Comparison of ENCODE assay signal across 22 cellular contexts in the genomic region with DNA sequence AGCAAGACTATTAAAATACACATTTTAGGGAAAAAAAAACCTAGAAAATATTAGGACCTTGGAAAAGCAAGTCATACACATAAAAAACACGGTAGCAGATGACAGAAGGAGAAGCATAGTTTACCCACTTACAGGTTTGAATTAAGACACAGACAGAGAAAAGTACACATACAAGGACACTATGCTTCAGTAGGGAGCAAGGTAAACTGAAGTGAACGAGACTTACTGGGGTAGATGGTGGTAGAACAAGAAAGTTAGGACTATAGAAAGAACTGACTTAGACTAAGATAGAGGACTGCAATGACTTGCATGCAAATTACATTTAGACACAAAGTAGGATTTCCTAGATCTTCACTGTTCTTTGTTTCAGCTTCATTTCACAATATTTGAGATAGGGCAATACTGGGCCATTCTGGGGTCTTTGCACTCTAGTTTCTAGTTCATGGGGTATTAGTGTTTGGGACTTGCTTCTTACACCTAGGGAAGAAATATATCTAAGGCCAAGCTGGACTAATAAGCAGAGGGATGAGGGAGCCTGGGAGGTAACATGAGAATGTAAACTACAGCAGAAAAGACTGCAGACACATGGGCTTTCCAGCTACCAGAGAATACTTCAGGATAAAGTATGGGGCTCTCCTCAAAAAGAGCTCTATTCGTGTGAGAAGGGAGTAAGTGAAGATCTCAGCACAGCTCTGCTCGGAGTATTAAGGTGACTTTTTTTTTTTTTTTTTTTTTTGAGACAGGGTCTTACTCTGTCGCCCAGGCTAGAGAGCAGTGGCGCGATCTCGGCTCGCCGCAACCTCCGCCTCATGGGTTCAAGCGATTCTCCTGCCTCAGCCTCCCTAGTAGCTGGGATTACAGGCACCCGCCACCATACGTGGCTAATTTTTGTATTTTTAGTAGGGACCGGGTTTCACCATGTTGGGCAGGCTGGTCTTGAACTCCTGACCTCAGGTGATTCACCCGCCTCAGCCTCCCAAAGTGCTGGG. TPM values are rescaled to one million over a fixed set of nuclear protein-coding genes. Genes with fewer than 3 reads are reported as not detected.
DNase-seq lines count a peak whose midpoint lies in the region; ATAC-seq, FAIRE-seq and TF ChIP-seq lines count a peak whose summit lies in the region.
"Had no signal": no experiment of that assay in that cellular context is flagged by ENCODE, and none has a peak within 500 bp of the region (broad histone marks: within the 10 kb centered on the region; RNA-seq: fewer than 3 reads in every experiment).

No MANE protein-coding gene starts in this region.

- no peak overlapping the region for H3K4me2 ChIP-seq in GM12878 (ENCODE audit: control insufficient read depth, insufficient read depth)

- no peak overlapping the region for H3K4me3 Mint-ChIP-seq in activated naive CD4-positive, alpha-beta T cell treated with anti-CD3 and anti-CD28 coated beads for 36 hours
- H3K4me3 Mint-ChIP-seq in activated naive CD4-positive, alpha-beta T cell treated with anti-CD3 and anti-CD28 coated beads, Interleukin-2, amount 10 ng/mL, durations not matched to agents 7 days and 5 days, result no peak overlapping the region
- no peak overlapping the region for H3K4me3 Mint-ChIP-seq in stimulated activated effector memory CD8-positive, alpha-beta T cell treated with anti-CD3 and anti-CD28 coated beads, Interleukin-12 subunit alpha, Interleukin-12 subunit beta, amount 100 ng/mL, for 72 hours
- H3K4me3 Mint-ChIP-seq: brain had no signal

- H3K79me2 ChIP-seq in GM12878 (ENCODE audit: control insufficient read depth, insufficient read depth, low read length), result no peaks in the 10 kb centered on the region

- RAD21 ChIA-PET in GM12878 (lab: Charles Lee; ENCODE audit: unreplicated experiment), result interaction anchor here (0.6 to 1.7 kb wide), 6 partner anchors 11 to 177 kb away, joined by 3 to 6 read pairs (median 4); a partner anchor contains a TSS

- peaks cover 25% of the 10 kb centered on the region for H3K36me3 Mint-ChIP-seq in activated naive CD4-positive, alpha-beta T cell treated with anti-CD3 and anti-CD28 coated beads for 36 hours (ENCODE audit: low read depth)
- peaks cover 69% of the 10 kb centered on the region for H3K36me3 Mint-ChIP-seq in activated naive CD4-positive, alpha-beta T cell treated with anti-CD3 and anti-CD28 coated beads, Interleukin-2, amount 10 ng/mL, durations not matched to agents 7 days and 5 days
- H3K36me3 Mint-ChIP-seq in stimulated activated effector memory CD8-positive, alpha-beta T cell treated with anti-CD3 and anti-CD28 coated beads, Interleukin-12 subunit alpha, Interleukin-12 subunit beta, amount 100 ng/mL, for 72 hours, result peaks cover 88% of the 10 kb centered on the region

- no peak for FAIRE-seq in GM12878 (lab: Jason Lieb, UNC)

- in situ Hi-C loops in GM12878 (cut with MboI), result no loop called here

- no peak for ATAC-seq in GM12878
- no peak for ATAC-seq in stimulated activated effector memory CD8-positive, alpha-beta T cell treated with anti-CD3 and anti-CD28 coated beads, Interleukin-12 subunit alpha, Interleukin-12 subunit beta, amount 100 ng/mL, for 72 hours
- ATAC-seq in GM18909 (IDR thresholded peaks at IDR 0.05; ENCODE audit: poor library complexity, unreplicated experiment), result no peak
- ATAC-seq: left cardiac atrium, mucosa of descending colon, right lobe of liver had no signal

- no peak overlapping the region for H3K9ac ChIP-seq in GM12878 (ENCODE audit: control insufficient read depth, insufficient read depth, low read length)

- peaks cover 12% of the 10 kb centered on the region for H3K4me1 ChIP-seq in GM12878 (ENCODE audit: control insufficient read depth, insufficient read depth, low read length)

- peaks cover 0 to 9% of the 10 kb centered on the region in 2 experiments; a peak in 1 of 4 replicates for H3K36me3 ChIP-seq in GM12878 (ENCODE audit: control insufficient read depth in 2 of 2, insufficient read depth in 2 of 2, low read length in 1 of 2)

- SMC1A ChIA-PET in GM12878 (lab: Charles Lee; ENCODE audit: uncharacterized antibody, unreplicated experiment), result interaction anchor here (0.7 to 1.0 kb wide), 3 partner anchors 13 to 174 kb away, joined by 3 read pairs; no protein-coding TSS in a partner anchor

- H3K27ac ChIP-seq in GM12878 (ENCODE audit: control insufficient read depth, insufficient read depth), result peak overlapping the region; percentile 18; the same call in 1 of the 2 replicates

- H3K9me3 ChIP-seq in GM12878 (replicated peaks; ENCODE audit: control insufficient read depth, insufficient read depth, low read length), result no peaks in the 10 kb centered on the region
- H3K9me3 ChIP-seq: mucosa of descending colon, right lobe of liver had no signal

- TF ChIP-seq CTCF in LNCaP clone FGC (IDR thresholded peaks at IDR 0.05; ENCODE audit: control insufficient read depth, extremely low read depth, insufficient read depth) (no peak), GM12878 (IDR thresholded peaks at IDR 0.05 in 2 of 3, conservative IDR thresholded peaks at IDR 0.05 in 1 of 3; ENCODE audit: control insufficient read depth in 2 of 3, extremely low read depth in 1 of 3, insufficient read depth in 1 of 3, low read depth in 3 of 3, low read length in 3 of 3) (no peak)

- no peak for DNase-seq in activated naive CD4-positive, alpha-beta T cell treated with anti-CD3 and anti-CD28 coated beads for 36 hours
- no peak for DNase-seq in activated naive CD4-positive, alpha-beta T cell treated with anti-CD3 and anti-CD28 coated beads, Interleukin-2, amount 10 ng/mL, durations not matched to agents 7 days and 5 days
- DNase-seq in LNCaP clone FGC (ENCODE audit: low read depth) (peak; percentile 91), GM12878 (ENCODE audit: low read depth, low spot score) (no peak), amniotic stem cell (lab: John Stamatoyannopoulos, UW) (no peak), NCI-H2081 treated with DMSO at 0.1 percent for 48 hours (lab: John Stamatoyannopoulos, UW) (no peak)
- DNase-seq in stimulated activated effector memory CD8-positive, alpha-beta T cell treated with anti-CD3 and anti-CD28 coated beads, Interleukin-12 subunit alpha, Interleukin-12 subunit beta, amount 100 ng/mL, for 72 hours (ENCODE audit: low spot score in 2 of 2), result no peak
- DNase-seq: activated CD4-positive, alpha-beta T cell treated with anti-CD3 and anti-CD28 coated beads, Interleukin-2, amount 50 U/mL, for 4 hours; activated effector memory CD4-positive, alpha-beta T cell treated with anti-CD3 and anti-CD28 coated beads, Interleukin-2, amount 50 U/mL, for 16 hours; Calu3; foreskin fibroblast; KBM-7; left cardiac atrium; mucosa of descending colon; NCI-H1092; NCI-H2171; NCI-H82; occipital lobe; PC-9; right lobe of liver had no signal

- no peaks in the 10 kb centered on the region for H3K27me3 ChIP-seq in GM12878 (replicated peaks in 1 of 2; ENCODE audit: control insufficient read depth in 2 of 2, insufficient read depth in 2 of 2, low read length in 1 of 2)
- H3K27me3 ChIP-seq: right lobe of liver had no signal

- H3K9me3 Mint-ChIP-seq in activated naive CD4-positive, alpha-beta T cell treated with anti-CD3 and anti-CD28 coated beads for 36 hours, result no peaks in the 10 kb centered on the region
- no peaks in the 10 kb centered on the region for H3K9me3 Mint-ChIP-seq in activated naive CD4-positive, alpha-beta T cell treated with anti-CD3 and anti-CD28 coated beads, Interleukin-2, amount 10 ng/mL, durations not matched to agents 7 days and 5 days
- H3K9me3 Mint-ChIP-seq in stimulated activated effector memory CD8-positive, alpha-beta T cell treated with anti-CD3 and anti-CD28 coated beads, Interleukin-12 subunit alpha, Interleukin-12 subunit beta, amount 100 ng/mL, for 72 hours, result no peaks in the 10 kb centered on the region

- H3K4me1 Mint-ChIP-seq in activated naive CD4-positive, alpha-beta T cell treated with anti-CD3 and anti-CD28 coated beads for 36 hours (ENCODE audit: low read depth), result peaks cover 28% of the 10 kb centered on the region
- H3K4me1 Mint-ChIP-seq in activated naive CD4-positive, alpha-beta T cell treated with anti-CD3 and anti-CD28 coated beads, Interleukin-2, amount 10 ng/mL, durations not matched to agents 7 days and 5 days, result peaks cover 20% of the 10 kb centered on the region
- H3K4me1 Mint-ChIP-seq in stimulated activated effector memory CD8-positive, alpha-beta T cell treated with anti-CD3 and anti-CD28 coated beads, Interleukin-12 subunit alpha, Interleukin-12 subunit beta, amount 100 ng/mL, for 72 hours, result peaks cover 13% of the 10 kb centered on the region

- TF ChIP-seq POLR2A in GM12878 (IDR thresholded peaks at IDR 0.05; ENCODE audit: low read depth, low read length), result no peak

- no peak overlapping the region; the same call in 1 of the 2 replicates for H2AFZ ChIP-seq in GM12878 (ENCODE audit: control insufficient read depth, low read depth, low read length)
- H2AFZ ChIP-seq: PC-9 had no signal

- POLR2A ChIA-PET in GM12878 (lab: Charles Lee), result no interaction called here

- intact Hi-C loops in activated naive CD4-positive, alpha-beta T cell treated with anti-CD3 and anti-CD28 coated beads for 36 hours (cut with micrococcal nuclease), result no loop called here
- intact Hi-C loops in GM12878 (cut with micrococcal nuclease; ENCODE audit: unreplicated experiment), result no loop called here

- TF ChIP-seq RAD21 in GM12878 (IDR thresholded peaks at IDR 0.05; ENCODE audit: insufficient read depth, low read depth, low read length), result no peak

- no peak for TF ChIP-seq EP300 in GM12878 (IDR thresholded peaks at IDR 0.05; ENCODE audit: borderline replicate concordance in 1 of 2, control insufficient read depth in 1 of 2, low read depth in 2 of 2, low read length in 2 of 2)

- H4K20me1 ChIP-seq in GM12878 (ENCODE audit: control insufficient read depth, insufficient read depth), result no peaks in the 10 kb centered on the region

- CTCF ChIA-PET in activated naive CD4-positive, alpha-beta T cell treated with anti-CD3 and anti-CD28 coated beads for 36 hours (lab: Charles Lee), result interaction anchor here (0.6 to 2.9 kb wide), 8 partner anchors 13 to 184 kb away, joined by 3 to 14 read pairs (median 4); no protein-coding TSS in a partner anchor
- CTCF ChIA-PET in activated naive CD4-positive, alpha-beta T cell treated with anti-CD3 and anti-CD28 coated beads, Interleukin-2, amount 10 ng/mL, durations not matched to agents 7 days and 5 days (lab: Charles Lee), result interaction anchor here (2.4 to 3.1 kb wide), 2 partner anchors 8 to 14 kb away, joined by 7 to 10 read pairs; no protein-coding TSS in a partner anchor
- CTCF ChIA-PET in GM12878 (lab: Yijun Ruan, JAX), result interaction anchor here (0.6 to 3.5 kb wide), 10 partner anchors 7 to 477 kb away, joined by 3 to 40 read pairs (median 8); a partner anchor contains a TSS

- peak overlapping the region; percentile 41 for H3K27ac Mint-ChIP-seq in activated naive CD4-positive, alpha-beta T cell treated with anti-CD3 and anti-CD28 coated beads for 36 hours
- H3K27ac Mint-ChIP-seq in activated naive CD4-positive, alpha-beta T cell treated with anti-CD3 and anti-CD28 coated beads, Interleukin-2, amount 10 ng/mL, durations not matched to agents 7 days and 5 days, result no peak overlapping the region
- H3K27ac Mint-ChIP-seq in stimulated activated effector memory CD8-positive, alpha-beta T cell treated with anti-CD3 and anti-CD28 coated beads, Interleukin-12 subunit alpha, Interleukin-12 subunit beta, amount 100 ng/mL, for 72 hours, result peak overlapping the region; percentile 41

- 62% methylated on average over 13 of the region's 16 CpGs for WGBS in GM12878 (ENCODE audit: insufficient coverage, insufficient replicate concordance, low lambda C conversion rate, missing lambda C conversion rate)

- H3K4me3 ChIP-seq in LNCaP clone FGC (ENCODE audit: low read depth, low read length) (peak overlapping the region; percentile 2; the same call in 1 of the 2 replicates), GM12878 (no peak overlapping the region)
- H3K4me3 ChIP-seq: mucosa of descending colon, PC-9, right lobe of liver had no signal

- no peaks in the 10 kb centered on the region for H3K27me3 Mint-ChIP-seq in activated naive CD4-positive, alpha-beta T cell treated with anti-CD3 and anti-CD28 coated beads for 36 hours (ENCODE audit: low read depth)
- H3K27me3 Mint-ChIP-seq in activated naive CD4-positive, alpha-beta T cell treated with anti-CD3 and anti-CD28 coated beads, Interleukin-2, amount 10 ng/mL, durations not matched to agents 7 days and 5 days, result no peaks in the 10 kb centered on the region
- H3K27me3 Mint-ChIP-seq: brain had no signal

- BruUV-seq in GM12878 (replicated peaks; lab: Mats Ljungman, UMichigan), result no TSS peak

RNA-seq across cellular contexts. Expression of a gene that starts 27.8 kb away (rescaled TPM):
- total RNA-seq in activated naive CD4-positive, alpha-beta T cell treated with anti-CD3 and anti-CD28 coated beads for 36 hours, result 1 to 10 TPM in 1 of 2 experiments, under 1 TPM in 1; 0.93 to 1.5 TPM
- total RNA-seq in GM12878 (2013; cell fraction: nucleolus; rRNA removed), result 3.2 and 4.8 TPM in 2 replicates
- total RNA-seq in GM12878 (2014; rRNA removed) (2.7 and 3.6 TPM in 2 replicates), GM12878 (2014; rRNA removed; fragmentation: Illumina TruSeq; extraction: Trizol) (3.3 and 4.0 TPM in 2 replicates), GM12878 (2021) (5.5 and 5.7 TPM in 2 replicates)
- 3.8 TPM for polyA plus RNA-seq in GM12878 (2011; ENCODE audit: low read depth)
- polyA plus RNA-seq in GM12878 (2011; rRNA removed) (8.8 and 10.4 TPM in 2 replicates), GM12878 (2014; fragmentation: Illumina TruSeq; extraction: Trizol) (9.8 and 9.9 TPM in 2 replicates), GM12878 (2014; fragmentation: Nextera tagmentation; extraction: Ambion mirVana) (under 1 TPM; 0.49 to 0.55 TPM), GM12878 (2014; rRNA removed) (8.3 and 9.4 TPM in 2 replicates), GM12878 (2016; fragmentation: Nextera tagmentation; extraction: Ambion mirVana) (1 to 10 TPM; 1.7 to 2.1 TPM)
- polyA plus RNA-seq in GM12878 (2011; cell fraction: cytosol; rRNA removed), result 7.2 and 7.5 TPM in 2 replicates
- polyA plus RNA-seq in GM12878 (2011; cell fraction: nucleus; rRNA removed), result 9.9 and 11.7 TPM in 2 replicates
- 6.6 and 7.7 TPM in 2 replicates for polyA plus RNA-seq in GM12878 (2012)
- 4.6 and 5.5 TPM in 2 replicates for polyA minus RNA-seq in GM12878 (2011; rRNA and poly(A)+ RNA removed)
- polyA minus RNA-seq in GM12878 (2011; cell fraction: cytosol; rRNA and poly(A)+ RNA removed), result 3.5 and 3.9 TPM in 2 replicates
- polyA minus RNA-seq in GM12878 (2011; cell fraction: nucleus; rRNA and poly(A)+ RNA removed), result 2.2 and 2.3 TPM in 2 replicates

RNA-seq across cellular contexts. Expression of a gene that starts 49.2 kb away (rescaled TPM):
- 100 to 1,000 TPM; 542 to 552 TPM for total RNA-seq in activated naive CD4-positive, alpha-beta T cell treated with anti-CD3 and anti-CD28 coated beads for 36 hours
- 103 and 117 TPM in 2 replicates for total RNA-seq in GM12878 (2013; cell fraction: nucleolus; rRNA removed)
- total RNA-seq in GM12878 (2014; rRNA removed) (247 and 292 TPM in 2 replicates), GM12878 (2014; rRNA removed; fragmentation: Illumina TruSeq; extraction: Trizol) (147 and 158 TPM in 2 replicates), GM12878 (2021) (288 and 297 TPM in 2 replicates)
- polyA plus RNA-seq in GM12878 (2011; ENCODE audit: low read depth), result 113 TPM
- polyA plus RNA-seq in GM12878 (2011; rRNA removed) (93.5 and 253 TPM in 2 replicates), GM12878 (2014; fragmentation: Illumina TruSeq; extraction: Trizol) (96.4 and 282 TPM in 2 replicates), GM12878 (2014; fragmentation: Nextera tagmentation; extraction: Ambion mirVana) (10 to 100 TPM; 57.0 to 65.6 TPM), GM12878 (2014; rRNA removed) (193 and 221 TPM in 2 replicates), GM12878 (2016; fragmentation: Nextera tagmentation; extraction: Ambion mirVana) (100 to 1,000 TPM; 153 to 178 TPM)
- 380 and 408 TPM in 2 replicates for polyA plus RNA-seq in GM12878 (2011; cell fraction: cytosol; rRNA removed)
- polyA plus RNA-seq in GM12878 (2011; cell fraction: nucleus; rRNA removed), result 498 and 628 TPM in 2 replicates
- polyA plus RNA-seq in GM12878 (2012), result 207 and 235 TPM in 2 replicates
- polyA minus RNA-seq in GM12878 (2011; rRNA and poly(A)+ RNA removed), result 217 and 275 TPM in 2 replicates
- polyA minus RNA-seq in GM12878 (2011; cell fraction: cytosol; rRNA and poly(A)+ RNA removed), result 110 and 146 TPM in 2 replicates
- polyA minus RNA-seq in GM12878 (2011; cell fraction: nucleus; rRNA and poly(A)+ RNA removed), result 118 and 173 TPM in 2 replicates
